ENCODE assay signal across 9 cellular contexts in genomic region chr5:175840050-175840841, GRCh38. TPM values are rescaled to one million over a fixed set of nuclear protein-coding genes. Genes with fewer than 3 reads are reported as not detected.
DNase-seq lines count a peak whose midpoint lies in the region; ATAC-seq and TF ChIP-seq lines count a peak whose summit lies in the region.
"Had no signal": no experiment of that assay in that cellular context is flagged by ENCODE, and none has a peak within 500 bp of the region (broad histone marks: within the 10 kb centered on the region; RNA-seq: fewer than 3 reads in every experiment).

No MANE protein-coding gene starts in this region.

- TF ChIP-seq POLR2A in HCT116 (IDR thresholded peaks at IDR 0.05; ENCODE audit: borderline replicate concordance, extremely low read depth, insufficient read depth, insufficient read length) = no peak

- no peak overlapping the region for H3K27ac ChIP-seq in HCT116 (ENCODE audit: low read depth, low read length)

- intact Hi-C loops in HCT116 (cut with micrococcal nuclease) = no loop called here
- intact Hi-C loops in MCF 10A (cut with micrococcal nuclease) = no loop called here

- no peaks in the 10 kb centered on the region for H3K9me3 Mint-ChIP-seq in MCF 10A (ENCODE audit: unreplicated experiment)
- H3K9me3 Mint-ChIP-seq: activated CD4-positive, alpha-beta T cell treated with anti-CD3 and anti-CD28 coated beads, Interleukin-2, amount 10 ng/mL, durations not matched to agents 24 days and 14 days had no signal

- no peaks in the 10 kb centered on the region for H4K20me1 ChIP-seq in HCT116 (ENCODE audit: insufficient read depth)

- H3K9ac ChIP-seq in HCT116 (ENCODE audit: low read length) = no peak overlapping the region

- H3K79me2 ChIP-seq in HCT116 (ENCODE audit: insufficient read depth, low read length) = no peaks in the 10 kb centered on the region

- peak; percentile 48 for DNase-seq in CD1c-positive myeloid dendritic cell (ENCODE audit: extremely low spot score)
- DNase-seq in HCT116 (ENCODE audit: low read depth, low spot score) = no peak
- DNase-seq in MCF 10A (ENCODE audit: unreplicated experiment) = peak; percentile 26
- peak; percentile 12 to 37 for DNase-seq in lung microvascular endothelial cell (ENCODE audit: low read depth in 2 of 2)
- DNase-seq in LoVo (ENCODE audit: low spot score) = no peak
- DNase-seq: activated CD4-positive, alpha-beta T cell treated with anti-CD3 and anti-CD28 coated beads, Interleukin-2, amount 10 ng/mL, durations not matched to agents 24 days and 14 days had no signal

- POLR2A ChIA-PET in HCT116 (lab: Charles Lee) (no interaction called here), MCF 10A (lab: Yijun Ruan, JAX) (interaction anchor here (0.7 kb wide), 1 partner anchor 388 kb away, joined by 3 read pairs; no protein-coding TSS in a partner anchor)

- CTCF ChIA-PET in HCT116 (lab: Charles Lee) = no interaction called here
- CTCF ChIA-PET in MCF 10A (lab: Yijun Ruan, JAX) = interaction anchor here (0.7 to 1.2 kb wide), 4 partner anchors 9 to 991 kb away, joined by 3 to 5 read pairs (median 4); no protein-coding TSS in a partner anchor

- H2AFZ ChIP-seq in HCT116 (ENCODE audit: low read depth, low read length, poor library complexity, severe bottlenecking) = no peak overlapping the region

- BruUV-seq in HCT116 (replicated peaks; lab: Mats Ljungman, UMichigan) (no TSS peak), MCF 10A (replicated peaks; lab: Mats Ljungman, UMichigan) (no TSS peak)

- no peaks in the 10 kb centered on the region for H3K36me3 Mint-ChIP-seq in MCF 10A (ENCODE audit: insufficient read depth, unreplicated experiment)

- no peak overlapping the region for H3K4me3 Mint-ChIP-seq in MCF 10A (ENCODE audit: unreplicated experiment)
- H3K4me3 Mint-ChIP-seq: activated CD4-positive, alpha-beta T cell treated with anti-CD3 and anti-CD28 coated beads, Interleukin-2, amount 10 ng/mL, durations not matched to agents 24 days and 14 days had no signal

- TF ChIP-seq CTCF in HCT116 (IDR thresholded peaks at IDR 0.05 in 2 of 3, conservative IDR thresholded peaks at IDR 0.05 in 1 of 3; ENCODE audit: borderline replicate concordance in 1 of 3, insufficient read depth in 1 of 3, low read depth in 2 of 3, low read length in 2 of 3) = peak in 2 of 3 experiments; percentile 61 to 78; a peak in 4 of 6 replicates
- peak; percentile 51 for TF ChIP-seq CTCF in MCF 10A (IDR thresholded peaks at IDR 0.05; ENCODE audit: unreplicated experiment)

- H3K4me1 ChIP-seq in HCT116 (ENCODE audit: control insufficient read depth in 1 of 2, insufficient read depth in 2 of 2, low read length in 2 of 2) = peaks cover 11 to 43% of the 10 kb centered on the region in 2 experiments

- peaks cover 10% of the 10 kb centered on the region for H3K4me1 Mint-ChIP-seq in MCF 10A (ENCODE audit: insufficient read depth, unreplicated experiment)
- H3K4me1 Mint-ChIP-seq: activated CD4-positive, alpha-beta T cell treated with anti-CD3 and anti-CD28 coated beads, Interleukin-2, amount 10 ng/mL, durations not matched to agents 24 days and 14 days had no signal

- H3K4me3 ChIP-seq in HCT116 (replicated peaks in 1 of 2; ENCODE audit: low read depth in 1 of 2, low read length in 2 of 2) = no peak overlapping the region

- no peaks in the 10 kb centered on the region for H3K27me3 Mint-ChIP-seq in MCF 10A (ENCODE audit: insufficient read depth, unreplicated experiment)
- H3K27me3 Mint-ChIP-seq: activated CD4-positive, alpha-beta T cell treated with anti-CD3 and anti-CD28 coated beads, Interleukin-2, amount 10 ng/mL, durations not matched to agents 24 days and 14 days had no signal

- H3K9me2 ChIP-seq in HCT116 (ENCODE audit: insufficient read depth) = no peaks in the 10 kb centered on the region

- ATAC-seq in HCT116 (no peak), HG03039 (IDR thresholded peaks at IDR 0.05; ENCODE audit: unreplicated experiment) (no peak), HG02884 (IDR thresholded peaks at IDR 0.05; ENCODE audit: unreplicated experiment) (no peak), HG03571 (IDR thresholded peaks at IDR 0.05; ENCODE audit: unreplicated experiment) (no peak)

- 0 out of 4 replicates have a peak, but pooled peaks cover 0 to 4% of the 10 kb centered on the region in 2 experiments for H3K9me3 ChIP-seq in HCT116 (ENCODE audit: control insufficient read depth in 1 of 2, insufficient read depth in 1 of 2, low read depth in 1 of 2, low read length in 2 of 2)

- H3K27ac Mint-ChIP-seq in MCF 10A (ENCODE audit: low read depth, unreplicated experiment) = no peak overlapping the region
- H3K27ac Mint-ChIP-seq: activated CD4-positive, alpha-beta T cell treated with anti-CD3 and anti-CD28 coated beads, Interleukin-2, amount 10 ng/mL, durations not matched to agents 24 days and 14 days had no signal

- peak; percentile 27; the same call in 1 of the 2 replicates for TF ChIP-seq RAD21 in HCT116 (IDR thresholded peaks at IDR 0.05; ENCODE audit: low read depth)

- H3K4me2 ChIP-seq in HCT116 (ENCODE audit: low read length) = no peak overlapping the region

- RAD21 ChIA-PET in HCT116 (lab: Charles Lee; ENCODE audit: low non-redundant PET in 1 of 2, low total read pairs in 2 of 2, uncharacterized antibody in 2 of 2, unreplicated experiment in 2 of 2) = no interaction called here

- no peaks in the 10 kb centered on the region for H3K27me3 ChIP-seq in HCT116 (ENCODE audit: insufficient read depth, low read length)

- no peaks in the 10 kb centered on the region for H3K36me3 ChIP-seq in HCT116 (ENCODE audit: control insufficient read depth in 1 of 2, insufficient read depth in 2 of 2, low read length in 2 of 2)

TF ChIP-seq in HCT116, 20 proteins besides CTCF, POLR2A, EP300 and RAD21:
- no peak for TF ChIP-seq EZH2phosphoT487 (IDR thresholded peaks at IDR 0.05; ENCODE audit: borderline replicate concordance)
- TF ChIP-seq SRF (IDR thresholded peaks at IDR 0.05; ENCODE audit: low read depth) = no peak
- TF ChIP-seq JUND (IDR thresholded peaks at IDR 0.05) = no peak
- TF ChIP-seq CBX3 (IDR thresholded peaks at IDR 0.05; ENCODE audit: low read depth) = peak; percentile 35; the same call in 1 of the 2 replicates
- TF ChIP-seq YY1 (IDR thresholded peaks at IDR 0.05; ENCODE audit: extremely low read depth, insufficient replicate concordance, low read depth, low read length) = no peak
- TF ChIP-seq, protein P1, sequence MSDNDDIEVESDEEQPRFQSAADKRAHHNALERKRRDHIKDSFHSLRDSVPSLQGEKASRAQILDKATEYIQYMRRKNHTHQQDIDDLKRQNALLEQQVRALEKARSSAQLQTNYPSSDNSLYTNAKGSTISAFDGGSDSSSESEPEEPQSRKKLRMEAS (IDR thresholded peaks at IDR 0.05) = no peak
- no peak for TF ChIP-seq ELF1 (IDR thresholded peaks at IDR 0.05; ENCODE audit: borderline replicate concordance, low read depth)

RNA-seq across cellular contexts. Expression of gene CPLX2, which starts 31.1 kb away (rescaled TPM):
- total RNA-seq in HCT116 (2021; ENCODE audit: unreplicated experiment) (not detected), MCF 10A (2022) (not detected in 2 replicates), lung microvascular endothelial cell (not detected in 2 replicates)
- polyA plus RNA-seq in HCT116 (2012) = 0.08 and 0.19 TPM in 2 replicates
- total RNA-seq: activated CD4-positive, alpha-beta T cell treated with anti-CD3 and anti-CD28 coated beads, Interleukin-2, amount 10 ng/mL, durations not matched to agents 24 days and 14 days had no signal

Comparison
In these comparisons a context has a peak if more than half of its experiments do, and no peak if none do; other contexts are left out.
1. DNase-seq: peak in CD1c-positive myeloid dendritic cell (single experiment), MCF 10A (single experiment) and lung microvascular endothelial cell (2 of 2); none in HCT116 (single experiment) and LoVo (single experiment).